Comparison of ENCODE assay signal across 8 cellular contexts in genomic region chr19:46016426-46017094, GRCh38. TPM values are rescaled to one million over a fixed set of nuclear protein-coding genes. Genes with fewer than 3 reads are reported as not detected.
DNase-seq lines count a peak whose midpoint lies in the region; ATAC-seq and TF ChIP-seq lines count a peak whose summit lies in the region.

No MANE protein-coding gene starts in this region.

- H4K20me1 ChIP-seq in PC-9 (ENCODE audit: insufficient read depth): peaks cover 5% of the 10 kb centered on the region; the same call in 1 of the 2 replicates

- no peak overlapping the region for H3K27ac ChIP-seq in PC-9

- H3K9me3 ChIP-seq in PC-9 (ENCODE audit: insufficient read depth, low read depth): no peaks in the 10 kb centered on the region

- H3K4me1 ChIP-seq in PC-9 (replicated peaks; ENCODE audit: insufficient read depth): peaks cover 7% of the 10 kb centered on the region; the same call in 1 of the 2 replicates

- H3K4me2 ChIP-seq in PC-9: peak overlapping the region; percentile 97

- no peaks in the 10 kb centered on the region for H3K27me3 ChIP-seq in PC-9 (ENCODE audit: insufficient read depth, low read depth)

- intact Hi-C loops in PC-9 (cut with micrococcal nuclease; ENCODE audit: unreplicated experiment): loop anchor here (5.0 kb wide), 1 partner anchor 134 kb away; no protein-coding TSS in a partner anchor

- H3K9me3 Mint-ChIP-seq in nephron progenitor cell: no peaks in the 10 kb centered on the region

- no peaks in the 10 kb centered on the region for H3K36me3 ChIP-seq in PC-9 (ENCODE audit: low read depth)

- H3K27ac Mint-ChIP-seq in nephron progenitor cell: no peak overlapping the region

- TF ChIP-seq CTCF in GM12875 (IDR thresholded peaks at IDR 0.05; ENCODE audit: borderline replicate concordance, insufficient read depth, low read depth, low read length): peak; percentile 84
- TF ChIP-seq CTCF in PC-9 (conservative IDR thresholded peaks at IDR 0.05): peak; percentile 82
- TF ChIP-seq CTCF in fibroblast of pulmonary artery (IDR thresholded peaks at IDR 0.05; ENCODE audit: low read length, missing control alignments): peak; percentile 74
- TF ChIP-seq CTCF in nephron progenitor cell (IDR thresholded peaks at IDR 0.05): peak; percentile 76

- H3K4me3 ChIP-seq in GM12875 (ENCODE audit: low read depth, low read length): peak overlapping the region; percentile 40
- H3K4me3 ChIP-seq in PC-9: peak overlapping the region; percentile 56; the same call in 1 of the 2 replicates
- H3K4me3 ChIP-seq in fibroblast of pulmonary artery (replicated peaks; ENCODE audit: low read depth, low read length): peak overlapping the region; percentile 52

- POLR2A ChIA-PET in PC-9 (lab: Charles Lee; ENCODE audit: unreplicated experiment): interaction anchor here (0.6 to 1.0 kb wide), 3 partner anchors 21 to 114 kb away, joined by 3 to 7 read pairs (median 4); partner anchors contain the start of genes CCDC61 and MYPOP

- no peaks in the 10 kb centered on the region for H3K79me2 ChIP-seq in PC-9 (ENCODE audit: low read depth)

- no peaks in the 10 kb centered on the region for H3K9me2 ChIP-seq in PC-9 (ENCODE audit: insufficient read depth)

- no peaks in the 10 kb centered on the region for H3K36me3 Mint-ChIP-seq in nephron progenitor cell (ENCODE audit: low read depth)

- peaks cover 8% of the 10 kb centered on the region for H3F3A ChIP-seq in PC-9 (ENCODE audit: insufficient read depth, low read depth)

- peaks cover 51% of the 10 kb centered on the region for H3K27me3 Mint-ChIP-seq in nephron progenitor cell (ENCODE audit: low read depth, poor library complexity)

- CTCF ChIA-PET in PC-9 (lab: Charles Lee): interaction anchor here (0.5 to 0.9 kb wide), 11 partner anchors 10 to 375 kb away, joined by 3 to 6 read pairs (median 4); partner anchors contain the start of genes MYPOP and SIX5

- ATAC-seq in GM18861 (IDR thresholded peaks at IDR 0.05; ENCODE audit: unreplicated experiment): no peak

- 0 out of 2 replicates have a peak overlapping the region, but pooled peaks have one; percentile 36 for H2AFZ ChIP-seq in PC-9

- peaks cover 18% of the 10 kb centered on the region for H3K4me1 Mint-ChIP-seq in nephron progenitor cell

- no TSS peak for BruUV-seq in PC-9 (replicated peaks; lab: Mats Ljungman, UMichigan)

- DNase-seq in HuH-7.5 (ENCODE audit: low spot score): peak; percentile 93
- DNase-seq in PC-9: peak; percentile 61 to 82
- DNase-seq in activated T-helper 1 cell treated with anti-CD3 and anti-CD28 coated beads, Interleukin-2, amount 50 U/mL, for 16 hours (ENCODE audit: low read depth in 1 of 2, low spot score in 1 of 2): peak; percentile 70
- peak; percentile 81 for DNase-seq in fibroblast of pulmonary artery (ENCODE audit: low read depth)
- DNase-seq in nephron progenitor cell: peak; percentile 90
- DNase-seq in stimulated activated naive CD4-positive, alpha-beta T cell treated with Interleukin-2 at 50 U/mL for 16 hours (lab: John Stamatoyannopoulos, UW): peak; percentile 81

- peak overlapping the region; percentile 83 for H3K4me3 Mint-ChIP-seq in nephron progenitor cell

RNA-seq across cellular contexts. Expression of gene PGLYRP1, which starts 6.3 kb away (rescaled TPM):
- not detected in 2 replicates for total RNA-seq in PC-9 (2021)

RNA-seq across cellular contexts. Expression of gene CCDC61, which starts 21.3 kb away (rescaled TPM):
- 22.8 and 24.8 TPM in 2 replicates for total RNA-seq in PC-9 (2021)

RNA-seq across cellular contexts. Expression of gene IGFL4, which starts 24.2 kb away (rescaled TPM):
- total RNA-seq in PC-9 (2021): not detected in 2 replicates

RNA-seq across cellular contexts. Expression of gene NOVA2, which starts 42.9 kb away (rescaled TPM):
- not detected in 2 replicates for total RNA-seq in PC-9 (2021)
